ENCODE assay signal across 8 cellular contexts in genomic region chr1:108889016-108889645, GRCh38. TPM values are rescaled to one million over a fixed set of nuclear protein-coding genes. Genes with fewer than 3 reads are reported as not detected.
DNase-seq lines count a peak whose midpoint lies in the region; ATAC-seq, FAIRE-seq and TF ChIP-seq lines count a peak whose summit lies in the region.
"Not testable (repeated sequence)": the region's sequence is repeated elsewhere in the genome, so short reads cannot be mapped to it uniquely, and the experiment has no call there.
"Had no signal": no experiment of that assay in that cellular context is flagged by ENCODE, and none has a peak within 500 bp of the region (broad histone marks: within the 10 kb centered on the region; RNA-seq: fewer than 3 reads in every experiment).

No MANE protein-coding gene starts in this region.

- DNase-seq in KBM-7 (peak; percentile 57), OCI-M1 (lab: John Stamatoyannopoulos, UW) (peak; percentile 20), endothelial cell of umbilical vein (ENCODE audit: low read depth, low spot score) (peak; percentile 19)
- not testable (repeated sequence) for DNase-seq in WTC11 (ENCODE audit: low spot score); keratinocyte (ENCODE audit: low read depth, low spot score); sigmoid colon

- H3K9me3 Mint-ChIP-seq in WTC11 = not testable (repeated sequence)

- CTCF ChIA-PET in WTC11 (lab: Charles Lee) (interaction anchor here (0.8 to 1.2 kb wide), 3 partner anchors 9 to 302 kb away, joined by 3 to 6 read pairs (median 4); no protein-coding TSS in a partner anchor), endothelial cell of umbilical vein (lab: Charles Lee) (interaction anchor here (0.7 to 2.5 kb wide), 9 partner anchors 7 to 73 kb away, joined by 3 to 16 read pairs (median 4); partner anchors contain the start of gene GPSM2)

- not testable (repeated sequence) for H4K20me1 ChIP-seq in BLaER1 treated with 17β-estradiol and CSF1 and Interleukin-3, amounts not matched to agents 10 nM and 100 nM; endothelial cell of umbilical vein (replicated peaks; ENCODE audit: control insufficient read depth, extremely low read depth, insufficient read depth, low read length); keratinocyte (ENCODE audit: control insufficient read depth, extremely low read depth, insufficient read depth, low read length)

- not testable (repeated sequence) for TF ChIP-seq EP300 in sigmoid colon (IDR thresholded peaks at IDR 0.05)

- not testable (repeated sequence) for H3K36me3 ChIP-seq in BLaER1 treated with 17β-estradiol and CSF1 and Interleukin-3, amounts not matched to agents 10 nM and 100 nM; endothelial cell of umbilical vein (ENCODE audit: control insufficient read depth in 2 of 2, extremely low read depth in 1 of 2, insufficient read depth in 2 of 2, low read length in 2 of 2); keratinocyte (ENCODE audit: control insufficient read depth in 2 of 2, extremely low read depth in 1 of 2, insufficient read depth in 2 of 2, low read length in 2 of 2); sigmoid colon

- in situ Hi-C loops in KBM-7 (cut with MboI; ENCODE audit: low pct_unique_long_range_greater_than_20kb, low sequenced_read_pairs) = not testable (repeated sequence)

- not testable (repeated sequence) for H3K4me3 Mint-ChIP-seq in WTC11

- not testable (repeated sequence) for H3K27me3 ChIP-seq in BLaER1 treated with 17β-estradiol and CSF1 and Interleukin-3, amounts not matched to agents 10 nM and 100 nM; endothelial cell of umbilical vein (ENCODE audit: control insufficient read depth in 2 of 2, insufficient read depth in 2 of 2, low read length in 2 of 2); keratinocyte (ENCODE audit: control insufficient read depth, extremely low read depth, insufficient read depth, low read length); sigmoid colon

- H3K4me2 ChIP-seq in BLaER1 treated with 17β-estradiol and CSF1 and Interleukin-3, amounts not matched to agents 10 nM and 100 nM = peak overlapping the region in 6 of 11 experiments; percentile 7 to 64 (median 50); a peak in 11 of 22 replicates
- H3K4me2 ChIP-seq in endothelial cell of umbilical vein (ENCODE audit: insufficient read depth, low read length) = peak overlapping the region; percentile 46
- H3K4me2 ChIP-seq in keratinocyte (ENCODE audit: control insufficient read depth, extremely low read depth, insufficient read depth, low read depth, low read length) = peak overlapping the region; percentile 53

- H3K4me3 ChIP-seq in BLaER1 treated with 17β-estradiol and CSF1 and Interleukin-3, amounts not matched to agents 10 nM and 100 nM; endothelial cell of umbilical vein (replicated peaks in 1 of 3; ENCODE audit: insufficient read depth in 1 of 3, low read depth in 1 of 3, low read length in 3 of 3); keratinocyte (ENCODE audit: control insufficient read depth in 2 of 3, extremely low read depth in 1 of 3, insufficient read depth in 2 of 3, low read depth in 1 of 3, low read length in 3 of 3); sigmoid colon: not testable (repeated sequence)

- not testable (repeated sequence) for ATAC-seq in WTC11

- H3K4me1 ChIP-seq in BLaER1 treated with 17β-estradiol and CSF1 and Interleukin-3, amounts not matched to agents 10 nM and 100 nM = peaks cover 12 to 33% (median 20%) of the 10 kb centered on the region in 10 experiments
- H3K4me1 ChIP-seq in endothelial cell of umbilical vein (ENCODE audit: control insufficient read depth, extremely low read depth, insufficient read depth, low read length) (peaks cover 34% of the 10 kb centered on the region), keratinocyte (ENCODE audit: control insufficient read depth, extremely low read depth, insufficient read depth, low read length) (peaks cover 58% of the 10 kb centered on the region), sigmoid colon (peaks cover 0 to 55% (median 16%) of the 10 kb centered on the region in 4 donors)

- dilution Hi-C loops in endothelial cell of umbilical vein (cut with MboI; ENCODE audit: extremely low pct_ligation_motif_present, low sequenced_read_pairs); keratinocyte (cut with MboI; ENCODE audit: extremely low pct_ligation_motif_present, low sequenced_read_pairs): not testable (repeated sequence)

- H3K4me1 Mint-ChIP-seq in WTC11 = peaks cover 13% of the 10 kb centered on the region

- not testable (repeated sequence) for H3K9me1 ChIP-seq in endothelial cell of umbilical vein (replicated peaks; ENCODE audit: control insufficient read depth, extremely low read depth, insufficient read depth, low read length); keratinocyte (ENCODE audit: control insufficient read depth, extremely low read depth, insufficient read depth, low read length)

- not testable (repeated sequence) for BruUV-seq in endothelial cell of umbilical vein (replicated peaks; lab: Mats Ljungman, UMichigan)

- not testable (repeated sequence) for TF ChIP-seq POLR2A in endothelial cell of umbilical vein (IDR thresholded peaks at IDR 0.05; ENCODE audit: low read depth, low read length); sigmoid colon (IDR thresholded peaks at IDR 0.05)

- H2AFZ ChIP-seq in endothelial cell of umbilical vein (ENCODE audit: low read depth, low read length) = peak overlapping the region; percentile 35
- not testable (repeated sequence) for H2AFZ ChIP-seq in keratinocyte (ENCODE audit: control insufficient read depth, low read length)

- H3K27me3 Mint-ChIP-seq in WTC11 (ENCODE audit: low read depth) = not testable (repeated sequence)

- TF ChIP-seq CTCF in WTC11 (IDR thresholded peaks at IDR 0.05); endothelial cell of umbilical vein (IDR thresholded peaks at IDR 0.05; ENCODE audit: extremely low read depth in 1 of 2, insufficient read depth in 1 of 2, low read depth in 1 of 2, low read length in 2 of 2); keratinocyte (optimal IDR thresholded peaks at IDR 0.05 in 1 of 3, IDR thresholded peaks at IDR 0.05 in 1 of 3, conservative IDR thresholded peaks at IDR 0.05 in 1 of 3; ENCODE audit: extremely low read depth in 1 of 3, insufficient read depth in 2 of 3, low read length in 3 of 3); sigmoid colon (IDR thresholded peaks at IDR 0.05): not testable (repeated sequence)

- POLR2A ChIA-PET in WTC11 (lab: Charles Lee); endothelial cell of umbilical vein (lab: Charles Lee): not testable (repeated sequence)

- not testable (repeated sequence) for H3K9ac ChIP-seq in BLaER1 treated with 17β-estradiol and CSF1 and Interleukin-3, amounts not matched to agents 10 nM and 100 nM; endothelial cell of umbilical vein (replicated peaks; ENCODE audit: extremely low read depth, insufficient read depth, low read length); keratinocyte (ENCODE audit: control insufficient read depth, extremely low read depth, insufficient read depth, low read length)

- H3K27ac ChIP-seq in BLaER1 treated with 17β-estradiol and CSF1 and Interleukin-3, amounts not matched to agents 10 nM and 100 nM = not testable (repeated sequence)
- peak overlapping the region; percentile 23 for H3K27ac ChIP-seq in endothelial cell of umbilical vein (ENCODE audit: insufficient read depth, low read depth, low read length)
- peak overlapping the region; percentile 55 for H3K27ac ChIP-seq in keratinocyte (ENCODE audit: control insufficient read depth, insufficient read depth, low read length)
- peak overlapping the region in 3 of 4 donors; percentile 39 to 64 (median 47) for H3K27ac ChIP-seq in sigmoid colon

- 63 to 80% methylated on average over 6 of the region's 6 CpGs for WGBS in sigmoid colon, 2 donors

- H3K79me2 ChIP-seq in endothelial cell of umbilical vein (ENCODE audit: control insufficient read depth, insufficient read depth, low read length) (peaks cover 16% of the 10 kb centered on the region), keratinocyte (ENCODE audit: control insufficient read depth, insufficient read depth, low read length) (peaks cover 72% of the 10 kb centered on the region)

- H3K9me3 ChIP-seq in BLaER1 treated with 17β-estradiol and CSF1 and Interleukin-3, amounts not matched to agents 10 nM and 100 nM (replicated peaks in 1 of 11); endothelial cell of umbilical vein (replicated peaks; ENCODE audit: control insufficient read depth, insufficient read depth, low read length); keratinocyte (ENCODE audit: control insufficient read depth, low read depth, low read length); sigmoid colon: not testable (repeated sequence)

- intact Hi-C loops in endothelial cell of umbilical vein (cut with micrococcal nuclease); sigmoid colon (cut with DNase I): not testable (repeated sequence)

- H3K27ac Mint-ChIP-seq in WTC11 = peak overlapping the region; percentile 66

- not testable (repeated sequence) for FAIRE-seq in endothelial cell of umbilical vein (lab: Jason Lieb, UNC); keratinocyte (lab: Jason Lieb, UNC)

- not testable (repeated sequence) for H3K36me3 Mint-ChIP-seq in WTC11

RNA-seq across cellular contexts. Expression of gene GPSM2, which starts 12.3 kb away (rescaled TPM):
- 18.4 to 23.7 TPM (median 22.6 TPM) in 3 replicates for total RNA-seq in WTC11 (2021)
- 17.1 and 19.8 TPM in 2 replicates for total RNA-seq in endothelial cell of umbilical vein
- polyA plus RNA-seq in endothelial cell of umbilical vein = 5.8 and 6.0 TPM in 2 replicates
- polyA plus RNA-seq in endothelial cell of umbilical vein (2011; cell fraction: cytosol; rRNA removed) = 9.9 and 11.5 TPM in 2 replicates
- polyA plus RNA-seq in endothelial cell of umbilical vein (2011; cell fraction: nucleus; rRNA removed) = 8.9 and 9.7 TPM in 2 replicates
- 6.5 and 15.2 TPM in 2 replicates for polyA plus RNA-seq in endothelial cell of umbilical vein (2012)
- polyA minus RNA-seq in endothelial cell of umbilical vein = 5.9 and 6.3 TPM in 2 replicates
- polyA minus RNA-seq in endothelial cell of umbilical vein (2011; cell fraction: cytosol; rRNA and poly(A)+ RNA removed) = 38.9 TPM
- polyA minus RNA-seq in endothelial cell of umbilical vein (2011; cell fraction: nucleus; rRNA and poly(A)+ RNA removed) = 6.5 and 9.8 TPM in 2 replicates
- polyA plus RNA-seq in keratinocyte = 58.0 to 109 TPM (median 74.7 TPM) in 3 replicates
- 31.2 TPM for polyA plus RNA-seq in keratinocyte (2011; ENCODE audit: low read depth)
- polyA plus RNA-seq in keratinocyte (2011; cell fraction: cytosol; rRNA removed) = 48.0 and 87.0 TPM in 2 replicates
- polyA plus RNA-seq in keratinocyte (2011; cell fraction: nucleus; rRNA removed) = 61.6 and 67.3 TPM in 2 replicates
- polyA plus RNA-seq in keratinocyte (2012; ENCODE audit: low replicate concordance) = 38.8 and 64.7 TPM in 2 replicates
- 25.4 to 84.8 TPM (median 45.1 TPM) in 3 replicates for polyA minus RNA-seq in keratinocyte
- 57.7 TPM for polyA minus RNA-seq in keratinocyte (2011; cell fraction: cytosol; rRNA and poly(A)+ RNA removed)
- polyA minus RNA-seq in keratinocyte (2011; cell fraction: nucleus; rRNA and poly(A)+ RNA removed) = 23.2 and 50.5 TPM in 2 replicates
- 10 to 100 TPM; 34.3 to 71.7 (median 46.9) TPM for total RNA-seq in sigmoid colon
- 10 to 100 TPM in 2 of 3 donors, 1 to 10 TPM in 1; 7.2 to 15.9 (median 12.0) TPM for polyA plus RNA-seq in sigmoid colon

RNA-seq across cellular contexts. Expression of gene AKNAD1, which starts 32.2 kb away (rescaled TPM):
- total RNA-seq in WTC11 (2021) (not detected in 3 replicates), endothelial cell of umbilical vein (not detected in 2 replicates), sigmoid colon (1 to 10 TPM in 1 of 4 donors, under 1 TPM in 1, not detected in 2; 0.82 to 2.1 TPM)
- polyA plus RNA-seq in endothelial cell of umbilical vein (not detected in 2 replicates), keratinocyte (4.6 to 6.9 TPM (median 5.1 TPM) in 3 replicates), sigmoid colon (1 to 10 TPM in 1 of 3 donors, under 1 TPM in 1, not detected in 1; 0.28 to 2.4 TPM)
- polyA plus RNA-seq in endothelial cell of umbilical vein (2011; cell fraction: cytosol; rRNA removed) = not detected in 2 replicates
- polyA plus RNA-seq in endothelial cell of umbilical vein (2011; cell fraction: nucleus; rRNA removed) = 0.11 TPM in 1 of 2 replicates, not detected in the other
- not detected in 2 replicates for polyA plus RNA-seq in endothelial cell of umbilical vein (2012)
- polyA minus RNA-seq in endothelial cell of umbilical vein (not detected in 2 replicates), keratinocyte (0.56 to 2.2 TPM (median 0.66 TPM) in 3 replicates)
- not detected for polyA minus RNA-seq in endothelial cell of umbilical vein (2011; cell fraction: cytosol; rRNA and poly(A)+ RNA removed)
- not detected in 2 replicates for polyA minus RNA-seq in endothelial cell of umbilical vein (2011; cell fraction: nucleus; rRNA and poly(A)+ RNA removed)
- 0.82 TPM for polyA plus RNA-seq in keratinocyte (2011; ENCODE audit: low read depth)
- 2.9 and 5.6 TPM in 2 replicates for polyA plus RNA-seq in keratinocyte (2011; cell fraction: cytosol; rRNA removed)
- 5.8 and 8.3 TPM in 2 replicates for polyA plus RNA-seq in keratinocyte (2011; cell fraction: nucleus; rRNA removed)
- 2.0 and 4.4 TPM in 2 replicates for polyA plus RNA-seq in keratinocyte (2012; ENCODE audit: low replicate concordance)
- polyA minus RNA-seq in keratinocyte (2011; cell fraction: cytosol; rRNA and poly(A)+ RNA removed) = not detected
- polyA minus RNA-seq in keratinocyte (2011; cell fraction: nucleus; rRNA and poly(A)+ RNA removed) = 3.5 and 3.6 TPM in 2 replicates
- total RNA-seq: PC-9 had no signal
